Comparison of ENCODE assay signal across 15 cellular contexts in genomic region chr21:37537391-37537996, GRCh38.
"Had no signal": no experiment of that assay in that cellular context is flagged by ENCODE, and none has a peak within 500 bp of the region (broad histone marks: within the 10 kb centered on the region; RNA-seq: fewer than 3 reads in every experiment).

No MANE protein-coding gene starts in this region.

- H3K27ac Mint-ChIP-seq: activated CD4-positive, alpha-beta T cell treated with anti-CD3 and anti-CD28 coated beads, Interleukin-2, amount 10 ng/mL, durations not matched to agents 7 days and 5 days; natural killer cell; stimulated activated naive B cell treated with anti-CD40 and anti-IgM and Interleukin-4, amounts not matched to agents 10 μg/mL and 1 μg/mL and 100 μg/mL, for 72 hours had no signal

- H3K36me3 ChIP-seq: ascending aorta, gastrocnemius medialis, heart left ventricle, tibial artery, vagina had no signal

- H3K27me3 ChIP-seq: ascending aorta, gastrocnemius medialis, heart left ventricle, tibial artery, vagina had no signal

- H3K4me3 ChIP-seq: ascending aorta, gastrocnemius medialis, heart left ventricle, mucosa of descending colon, tibial artery, vagina had no signal

- H3K4me1 ChIP-seq: ascending aorta, vagina had no signal

- H3K9me3 ChIP-seq: vagina had no signal

- DNase-seq: activated CD4-positive, alpha-beta T cell treated with anti-CD3 and anti-CD28 coated beads, Interleukin-2, amount 10 ng/mL, durations not matched to agents 7 days and 5 days; activated naive CD4-positive, alpha-beta T cell treated with Interleukin-2 at 50 U/mL for 16 hours; activated T-cell treated with anti-CD3 and anti-CD28 coated beads for 4 hours; gastrocnemius medialis; heart left ventricle; mucosa of descending colon; natural killer cell; nucleus accumbens; stimulated activated CD4-positive, alpha-beta T cell treated with anti-CD3 and anti-CD28 coated beads, Interleukin-15, amount 100 ng/mL, for 24 hours; stimulated activated CD4-positive, alpha-beta T cell treated with anti-CD3 and anti-CD28 coated beads, Interleukin-4, amount 100 ng/mL, for 1 hour; stimulated activated naive B cell treated with anti-CD40 and anti-IgM and Interleukin-4, amounts not matched to agents 10 μg/mL and 1 μg/mL and 100 μg/mL, for 72 hours; tibial artery had no signal

- H3K27ac ChIP-seq: ascending aorta, gastrocnemius medialis, heart left ventricle, tibial artery, vagina had no signal

- H3K4me3 Mint-ChIP-seq: activated CD4-positive, alpha-beta T cell treated with anti-CD3 and anti-CD28 coated beads, Interleukin-2, amount 10 ng/mL, durations not matched to agents 7 days and 5 days; natural killer cell; stimulated activated naive B cell treated with anti-CD40 and anti-IgM and Interleukin-4, amounts not matched to agents 10 μg/mL and 1 μg/mL and 100 μg/mL, for 72 hours had no signal

- H3K4me1 Mint-ChIP-seq: activated CD4-positive, alpha-beta T cell treated with anti-CD3 and anti-CD28 coated beads, Interleukin-2, amount 10 ng/mL, durations not matched to agents 7 days and 5 days; natural killer cell had no signal

- ATAC-seq: gastrocnemius medialis; heart left ventricle; left lobe of liver; mucosa of descending colon; natural killer cell; stimulated activated naive B cell treated with anti-CD40 and anti-IgM and Interleukin-4, amounts not matched to agents 10 μg/mL and 1 μg/mL and 100 μg/mL, for 72 hours had no signal
